ENCODE assay signal across 9 cellular contexts in genomic region chr7:836429-836828, GRCh38. TPM values are rescaled to one million over a fixed set of nuclear protein-coding genes. Genes with fewer than 3 reads are reported as not detected.
DNase-seq lines count a peak whose midpoint lies in the region; ATAC-seq and TF ChIP-seq lines count a peak whose summit lies in the region.
"Had no signal": no experiment of that assay in that cellular context is flagged by ENCODE, and none has a peak within 500 bp of the region (broad histone marks: within the 10 kb centered on the region; RNA-seq: fewer than 3 reads in every experiment).

No MANE protein-coding gene starts in this region.

- peaks cover 15 to 52% of the 10 kb centered on the region in 2 donors for H3K36me3 Mint-ChIP-seq in CD4-positive, alpha-beta memory T cell
- H3K36me3 Mint-ChIP-seq in naive thymus-derived CD4-positive, alpha-beta T cell, result peaks cover 3 to 34% (median 10%) of the 10 kb centered on the region in 5 donors
- peaks cover 32 to 55% of the 10 kb centered on the region in 2 donors for H3K36me3 Mint-ChIP-seq in stimulated activated naive B cell treated with anti-CD40 and anti-IgM and Interleukin-4, amounts not matched to agents 10 μg/mL and 1 μg/mL and 100 μg/mL, for 72 hours

- H3K27ac ChIP-seq in CD4-positive, alpha-beta memory T cell (ENCODE audit: low read depth, low read length), result no peak overlapping the region
- H3K27ac ChIP-seq in dorsolateral prefrontal cortex, result peak overlapping the region in 44 of 59 donors; percentile 1 to 78 (median 44)
- H3K27ac ChIP-seq in naive thymus-derived CD4-positive, alpha-beta T cell (ENCODE audit: low read depth, low read length), result no peak overlapping the region

- H3K27me3 Mint-ChIP-seq in CD4-positive, alpha-beta memory T cell, result no peaks in the 10 kb centered on the region
- no peaks in the 10 kb centered on the region for H3K27me3 Mint-ChIP-seq in naive thymus-derived CD4-positive, alpha-beta T cell
- no peaks in the 10 kb centered on the region for H3K27me3 Mint-ChIP-seq in stimulated activated naive B cell treated with anti-CD40 and anti-IgM and Interleukin-4, amounts not matched to agents 10 μg/mL and 1 μg/mL and 100 μg/mL, for 72 hours

- peak in 46 of 56 donors; percentile 7 to 53 (median 38) for TF ChIP-seq CTCF in dorsolateral prefrontal cortex (IDR thresholded peaks at IDR 0.05 in 54 of 56, conservative IDR thresholded peaks at IDR 0.05 in 2 of 56; ENCODE audit: low read depth in 1 of 56, partially characterized antibody in 56 of 56)

- H3K9me3 ChIP-seq in CD4-positive, alpha-beta memory T cell (ENCODE audit: control insufficient read depth in 1 of 2, low read length in 2 of 2), result no peaks in the 10 kb centered on the region
- H3K9me3 ChIP-seq in naive thymus-derived CD4-positive, alpha-beta T cell (ENCODE audit: control insufficient read depth in 2 of 3, low read length in 3 of 3), result no peaks in the 10 kb centered on the region
- H3K9me3 ChIP-seq: body of pancreas had no signal

- no peaks in the 10 kb centered on the region for H3K9me3 Mint-ChIP-seq in CD4-positive, alpha-beta memory T cell
- no peaks in the 10 kb centered on the region for H3K9me3 Mint-ChIP-seq in naive thymus-derived CD4-positive, alpha-beta T cell
- no peaks in the 10 kb centered on the region for H3K9me3 Mint-ChIP-seq in stimulated activated naive B cell treated with anti-CD40 and anti-IgM and Interleukin-4, amounts not matched to agents 10 μg/mL and 1 μg/mL and 100 μg/mL, for 72 hours

- POLR2A ChIA-PET in CD4-positive, alpha-beta memory T cell (lab: Charles Lee; ENCODE audit: partially characterized antibody), result interaction anchor here (1.2 kb wide), 1 partner anchor 23 kb away, joined by 4 read pairs; no protein-coding TSS in a partner anchor
- POLR2A ChIA-PET in naive thymus-derived CD4-positive, alpha-beta T cell (lab: Charles Lee), result no interaction called here

- peaks cover 18 to 47% (median 36%) of the 10 kb centered on the region in 4 donors for H3K4me1 Mint-ChIP-seq in CD4-positive, alpha-beta memory T cell
- peaks cover 21 to 41% (median 34%) of the 10 kb centered on the region in 7 donors for H3K4me1 Mint-ChIP-seq in naive thymus-derived CD4-positive, alpha-beta T cell
- H3K4me1 Mint-ChIP-seq in stimulated activated naive B cell treated with anti-CD40 and anti-IgM and Interleukin-4, amounts not matched to agents 10 μg/mL and 1 μg/mL and 100 μg/mL, for 72 hours, result peaks cover 27 to 30% of the 10 kb centered on the region in 2 donors

- peak overlapping the region; percentile 8 to 81 (median 52) for H3K27ac Mint-ChIP-seq in CD4-positive, alpha-beta memory T cell
- peak overlapping the region in 7 of 9 donors; percentile 0 to 97 (median 70) for H3K27ac Mint-ChIP-seq in naive thymus-derived CD4-positive, alpha-beta T cell
- no peak overlapping the region for H3K27ac Mint-ChIP-seq in stimulated activated naive B cell treated with anti-CD40 and anti-IgM and Interleukin-4, amounts not matched to agents 10 μg/mL and 1 μg/mL and 100 μg/mL, for 72 hours

- DNase-seq in CD4-positive, alpha-beta memory T cell, result no peak
- DNase-seq in M059J (ENCODE audit: low read depth) (peak; percentile 42), dorsolateral prefrontal cortex (peak in 3 of 10 donors; percentile 51 to 54 (median 52)), T-helper 1 cell (no peak), NCI-H146 treated with DMSO at 0.1 percent for 48 hours (lab: John Stamatoyannopoulos, UW; ENCODE audit: unreplicated experiment) (no peak), D341Med (ENCODE audit: low spot score) (no peak)
- DNase-seq in naive thymus-derived CD4-positive, alpha-beta T cell, result no peak
- DNase-seq in stimulated activated naive B cell treated with anti-CD40 and anti-IgM and Interleukin-4, amounts not matched to agents 10 μg/mL and 1 μg/mL and 100 μg/mL, for 72 hours, result no peak

- no peaks in the 10 kb centered on the region for H3K27me3 ChIP-seq in CD4-positive, alpha-beta memory T cell (ENCODE audit: insufficient read depth, low read length)
- H3K27me3 ChIP-seq in dorsolateral prefrontal cortex, result no peaks in the 10 kb centered on the region
- no peaks in the 10 kb centered on the region for H3K27me3 ChIP-seq in naive thymus-derived CD4-positive, alpha-beta T cell (ENCODE audit: control insufficient read depth in 2 of 2, insufficient read depth in 2 of 2, low read length in 2 of 2)
- H3K27me3 ChIP-seq: body of pancreas had no signal

- H3K4me3 ChIP-seq in CD4-positive, alpha-beta memory T cell (ENCODE audit: low read length in 2 of 2), result no peak overlapping the region
- no peak overlapping the region for H3K4me3 ChIP-seq in dorsolateral prefrontal cortex
- no peak overlapping the region for H3K4me3 ChIP-seq in naive thymus-derived CD4-positive, alpha-beta T cell (ENCODE audit: low read length)
- H3K4me3 ChIP-seq: body of pancreas had no signal

- H3K4me3 Mint-ChIP-seq in CD4-positive, alpha-beta memory T cell, result no peak overlapping the region
- peak overlapping the region in 1 of 10 donors; percentile 72 for H3K4me3 Mint-ChIP-seq in naive thymus-derived CD4-positive, alpha-beta T cell
- H3K4me3 Mint-ChIP-seq in stimulated activated naive B cell treated with anti-CD40 and anti-IgM and Interleukin-4, amounts not matched to agents 10 μg/mL and 1 μg/mL and 100 μg/mL, for 72 hours, result no peak overlapping the region

- peaks cover 26% of the 10 kb centered on the region for H3K4me1 ChIP-seq in CD4-positive, alpha-beta memory T cell (ENCODE audit: insufficient read depth, low read length)
- peaks cover 15 to 22% of the 10 kb centered on the region in 2 donors for H3K4me1 ChIP-seq in naive thymus-derived CD4-positive, alpha-beta T cell (ENCODE audit: control insufficient read depth in 2 of 2, insufficient read depth in 2 of 2, low read length in 2 of 2)

- intact Hi-C loops in CD4-positive, alpha-beta memory T cell (cut with micrococcal nuclease), result no loop called here
- intact Hi-C loops in dorsolateral prefrontal cortex (cut with DNase I), result no loop called here
- intact Hi-C loops in naive thymus-derived CD4-positive, alpha-beta T cell (cut with micrococcal nuclease), result loop anchor here in 1 of 2 donors (1.0 to 10.0 kb wide), 2 partner anchors 50 to 232 kb away; no protein-coding TSS in a partner anchor

- no peak for ATAC-seq in naive thymus-derived CD4-positive, alpha-beta T cell
- no peak for ATAC-seq in stimulated activated naive B cell treated with anti-CD40 and anti-IgM and Interleukin-4, amounts not matched to agents 10 μg/mL and 1 μg/mL and 100 μg/mL, for 72 hours (replicated peaks)
- ATAC-seq: body of pancreas had no signal

- CTCF ChIA-PET in CD4-positive, alpha-beta memory T cell (lab: Charles Lee; ENCODE audit: partially characterized antibody), result no interaction called here
- CTCF ChIA-PET in naive thymus-derived CD4-positive, alpha-beta T cell (lab: Charles Lee), result interaction anchor here (0.7 to 2.2 kb wide), 2 partner anchors 17 to 36 kb away, joined by 3 to 10 read pairs; no protein-coding TSS in a partner anchor

- peaks cover 6% of the 10 kb centered on the region for H3K36me3 ChIP-seq in CD4-positive, alpha-beta memory T cell (ENCODE audit: insufficient read depth, low read length)
- peaks cover 0 to 43% (median 6%) of the 10 kb centered on the region in 3 experiments for H3K36me3 ChIP-seq in naive thymus-derived CD4-positive, alpha-beta T cell (ENCODE audit: control insufficient read depth in 2 of 3, insufficient read depth in 3 of 3, low read length in 3 of 3)

RNA-seq across cellular contexts. Expression of gene SUN1, which starts 4.2 kb away (rescaled TPM):
- total RNA-seq in CD4-positive, alpha-beta memory T cell, result 100 to 1,000 TPM; 198 to 210 TPM
- 10 to 100 TPM; 53.7 to 63.3 TPM for polyA plus RNA-seq in CD4-positive, alpha-beta memory T cell
- total RNA-seq in M059J (2014; rRNA removed; shearing (Covaris generic)), result 66.8 and 169 TPM in 2 replicates
- 100 to 1,000 TPM; 114 to 221 (median 159) TPM for total RNA-seq in dorsolateral prefrontal cortex
- 100 to 1,000 TPM in 3 of 5 experiments, 10 to 100 TPM in 2; 58.4 to 254 (median 114) TPM for total RNA-seq in naive thymus-derived CD4-positive, alpha-beta T cell
- 10 to 100 TPM; 39.4 to 69.0 TPM for polyA plus RNA-seq in naive thymus-derived CD4-positive, alpha-beta T cell

RNA-seq across cellular contexts. Expression of gene GET4, which starts 39.9 kb away (rescaled TPM):
- 10 to 100 TPM; 47.4 to 51.6 TPM for total RNA-seq in CD4-positive, alpha-beta memory T cell
- 10 to 100 TPM; 22.0 to 28.7 TPM for polyA plus RNA-seq in CD4-positive, alpha-beta memory T cell
- total RNA-seq in M059J (2014; rRNA removed; shearing (Covaris generic)), result 16.5 and 26.9 TPM in 2 replicates
- 10 to 100 TPM; 25.4 to 54.1 (median 40.7) TPM for total RNA-seq in dorsolateral prefrontal cortex
- total RNA-seq in naive thymus-derived CD4-positive, alpha-beta T cell, result 10 to 100 TPM; 42.6 to 82.1 (median 52.6) TPM
- 10 to 100 TPM; 20.5 to 38.6 TPM for polyA plus RNA-seq in naive thymus-derived CD4-positive, alpha-beta T cell

Comparison
In these comparisons a context has a peak if more than half of its experiments do, and no peak if none do; other contexts are left out.
1. H3K27ac ChIP-seq: peak in dorsolateral prefrontal cortex (44 of 59); none in CD4-positive, alpha-beta memory T cell (single experiment) and naive thymus-derived CD4-positive, alpha-beta T cell (single experiment).